Comparison of ENCODE assay signal across 1 cellular context in the genomic region with DNA sequence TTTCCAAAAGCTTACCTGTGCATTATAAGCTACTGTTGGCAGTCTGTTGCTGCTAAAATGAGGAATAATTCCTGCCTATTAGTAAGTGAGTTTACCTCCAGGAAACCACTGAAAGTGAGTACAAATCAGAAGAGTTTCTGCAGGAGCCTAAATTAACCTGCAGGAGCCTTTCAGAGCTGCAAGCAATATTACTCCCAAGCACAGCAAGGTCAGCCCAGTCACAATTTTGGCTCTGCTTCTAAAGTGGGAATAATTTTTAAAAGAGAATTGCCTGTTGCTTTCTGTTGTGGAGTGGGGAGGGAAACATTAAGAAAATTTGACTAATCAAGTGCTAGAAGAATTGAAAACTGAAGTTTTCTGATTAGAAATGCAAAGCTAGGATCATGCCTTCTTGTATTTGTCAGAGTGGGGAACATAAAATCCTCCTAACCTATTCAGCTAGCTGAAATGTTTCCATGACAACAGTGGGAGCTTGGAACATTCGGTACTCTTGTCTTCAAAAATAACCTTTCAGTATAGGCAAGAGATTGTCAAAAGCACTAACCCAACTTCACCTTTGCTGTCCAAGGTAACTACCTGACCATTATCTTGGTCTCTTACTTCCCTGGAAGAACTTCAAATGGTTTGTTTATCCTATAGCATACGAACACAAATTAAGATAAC.
TF ChIP-seq lines count a peak whose summit lies in the region.

No MANE protein-coding gene starts in this region.

TF ChIP-seq in K562, 482 proteins besides CTCF, POLR2A, EP300 and RAD21:
- TF ChIP-seq RCOR1 (IDR thresholded peaks at IDR 0.05; ENCODE audit: borderline replicate concordance in 1 of 2, low read depth in 2 of 2, low read length in 2 of 2) (no peak), RFX1 (IDR thresholded peaks at IDR 0.05) (peak; percentile 27; the same call in 1 of the 2 replicates), IFI16 (CRISPR knock-in tag; IDR thresholded peaks at IDR 0.05) (no peak), NFE2 (IDR thresholded peaks at IDR 0.05; ENCODE audit: low read depth) (no peak), ETV6 (IDR thresholded peaks at IDR 0.05; ENCODE audit: borderline replicate concordance in 1 of 2, low read depth in 2 of 2, low read length in 1 of 2) (no peak), ETV6 (CRISPR knock-in tag; IDR thresholded peaks at IDR 0.05; ENCODE audit: borderline replicate concordance) (no peak), KAT7 (CRISPR knock-in tag; IDR thresholded peaks at IDR 0.05; ENCODE audit: borderline replicate concordance) (no peak), ZNF184 (CRISPR knock-in tag; IDR thresholded peaks at IDR 0.05) (no peak), TAF1 (IDR thresholded peaks at IDR 0.05; ENCODE audit: control insufficient read depth, extremely low read depth, insufficient read depth, low read length, severe bottlenecking) (no peak)
